In the genomic region with DNA sequence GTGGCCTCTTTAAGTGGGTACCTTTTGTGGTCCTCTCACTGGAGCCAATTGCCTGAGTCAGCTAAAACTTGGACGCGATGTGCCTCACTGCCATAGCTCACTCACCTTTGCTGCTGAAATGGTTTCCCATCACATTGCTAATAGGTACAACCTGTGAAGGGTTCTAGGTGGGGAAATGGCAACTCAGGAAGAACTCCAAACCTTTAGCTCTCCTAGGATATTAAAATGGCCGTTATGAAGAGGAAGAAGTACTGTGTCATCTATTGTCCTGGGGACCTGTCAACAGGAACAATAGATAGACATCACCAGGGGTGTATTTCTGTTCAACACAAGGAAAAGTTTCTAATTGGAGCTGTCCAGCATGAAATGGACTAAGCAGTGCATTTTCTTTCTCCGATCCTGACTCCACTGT, we compare ENCODE assay signal across 9 cellular contexts. TPM values are rescaled to one million over a fixed set of nuclear protein-coding genes. Genes with fewer than 3 reads are reported as not detected.
DNase-seq lines count a peak whose midpoint lies in the region; TF ChIP-seq lines count a peak whose summit lies in the region.
"Had no signal": no experiment of that assay in that cellular context is flagged by ENCODE, and none has a peak within 500 bp of the region (broad histone marks: within the 10 kb centered on the region; RNA-seq: fewer than 3 reads in every experiment).

No MANE protein-coding gene starts in this region.

- H3K4me1 ChIP-seq in CD8-positive, alpha-beta memory T cell (ENCODE audit: insufficient read depth, low read length), result peaks cover 39% of the 10 kb centered on the region
- H3K4me1 ChIP-seq in PC-9 (replicated peaks; ENCODE audit: insufficient read depth) (peaks cover 21% of the 10 kb centered on the region), neutrophil (ENCODE audit: control insufficient read depth in 1 of 2, insufficient read depth in 1 of 2, low read depth in 1 of 2, low read length in 1 of 2) (peaks cover 27% of the 10 kb centered on the region in 2 experiments)

- peaks cover 0 to 68% (median 7%) of the 10 kb centered on the region in 3 donors for H3K36me3 Mint-ChIP-seq in CD8-positive, alpha-beta memory T cell

- H3K27me3 Mint-ChIP-seq in CD8-positive, alpha-beta memory T cell, result peaks cover 0 to 2% of the 10 kb centered on the region in 2 donors

- H3K4me3 ChIP-seq in CD8-positive, alpha-beta memory T cell (ENCODE audit: low read length), result peak overlapping the region; percentile 86
- H3K4me3 ChIP-seq in PC-9, result peak overlapping the region; percentile 83; the same call in 1 of the 2 replicates
- peak overlapping the region; percentile 82 to 95 for H3K4me3 ChIP-seq in neutrophil (ENCODE audit: low read depth in 1 of 2, low read length in 1 of 2)

- peaks cover 16% of the 10 kb centered on the region for H3K36me3 ChIP-seq in CD8-positive, alpha-beta memory T cell (ENCODE audit: insufficient read depth, low read length)
- H3K36me3 ChIP-seq in PC-9 (ENCODE audit: low read depth), result 0 out of 2 replicates have a peak, but pooled peaks cover 8% of the 10 kb centered on the region
- peaks cover 28% of the 10 kb centered on the region for H3K36me3 ChIP-seq in neutrophil

- H3K9me2 ChIP-seq in PC-9 (ENCODE audit: insufficient read depth), result no peaks in the 10 kb centered on the region

- TSS peak; percentile 71 for BruUV-seq in PC-9 (replicated peaks; lab: Mats Ljungman, UMichigan)

- no peaks in the 10 kb centered on the region for H3K9me3 ChIP-seq in CD8-positive, alpha-beta memory T cell (ENCODE audit: low read length)
- no peaks in the 10 kb centered on the region for H3K9me3 ChIP-seq in PC-9 (ENCODE audit: insufficient read depth, low read depth)
- no peaks in the 10 kb centered on the region for H3K9me3 ChIP-seq in neutrophil

- peak overlapping the region; percentile 65 to 100 (median 98) for H3K27ac Mint-ChIP-seq in CD8-positive, alpha-beta memory T cell

- H3K27ac ChIP-seq in CD8-positive, alpha-beta memory T cell (ENCODE audit: low read depth, low read length), result peak overlapping the region; percentile 98
- H3K27ac ChIP-seq in PC-9, result no peak overlapping the region
- peak overlapping the region; percentile 94 for H3K27ac ChIP-seq in epithelial cell of prostate
- H3K27ac ChIP-seq in neutrophil, result peak overlapping the region; percentile 97

- H3K4me3 Mint-ChIP-seq in CD8-positive, alpha-beta memory T cell, result peak overlapping the region; percentile 93 to 100 (median 99)

- POLR2A ChIA-PET in CD8-positive, alpha-beta memory T cell (lab: Charles Lee), result interaction anchor here (1.2 to 3.6 kb wide), 5 partner anchors 52 to 183 kb away, joined by 3 to 34 read pairs (median 24); partner anchors contain the start of genes ZKSCAN5, ZNF394 and ZSCAN25
- POLR2A ChIA-PET in PC-9 (lab: Charles Lee; ENCODE audit: unreplicated experiment), result no interaction called here
- POLR2A ChIA-PET in GM10248 (lab: Yijun Ruan, JAX), result no interaction called here

- H3K4me2 ChIP-seq in PC-9, result peak overlapping the region; percentile 85; the same call in 1 of the 2 replicates

- intact Hi-C loops in PC-9 (cut with micrococcal nuclease; ENCODE audit: unreplicated experiment), result no loop called here

- peaks cover 45 to 75% (median 54%) of the 10 kb centered on the region in 3 donors for H3K4me1 Mint-ChIP-seq in CD8-positive, alpha-beta memory T cell

- no peaks in the 10 kb centered on the region for H4K20me1 ChIP-seq in PC-9 (ENCODE audit: insufficient read depth)

- DNase-seq in CD8-positive, alpha-beta memory T cell, result no peak
- DNase-seq in PC-9 (no peak), epithelial cell of prostate (ENCODE audit: low read depth, low spot score) (no peak), pons (ENCODE audit: low spot score) (no peak), GM10248 (ENCODE audit: extremely low spot score) (no peak), T-helper 9 cell (no peak)
- no peak for DNase-seq in stimulated activated CD4-positive, alpha-beta T cell treated with anti-CD3 and anti-CD28 coated beads, Interleukin-12 subunit alpha, Interleukin-12 subunit beta, amount 100 ng/mL, for 4 hours
- DNase-seq: NCI-H2171 had no signal

- peaks cover 0 to 1% (median 0%) of the 10 kb centered on the region in 5 donors for H3K9me3 Mint-ChIP-seq in CD8-positive, alpha-beta memory T cell

- peaks cover 18% of the 10 kb centered on the region for H3K79me2 ChIP-seq in PC-9 (ENCODE audit: low read depth)

- H3K27me3 ChIP-seq in CD8-positive, alpha-beta memory T cell (ENCODE audit: insufficient read depth, low read length, poor library complexity, severe bottlenecking), result no peaks in the 10 kb centered on the region
- H3K27me3 ChIP-seq in PC-9 (ENCODE audit: insufficient read depth, low read depth) (no peaks in the 10 kb centered on the region), neutrophil (no peaks in the 10 kb centered on the region)

- TF ChIP-seq CTCF in PC-9 (conservative IDR thresholded peaks at IDR 0.05) (no peak), neutrophil (IDR thresholded peaks at IDR 0.05) (no peak), GM10248 (IDR thresholded peaks at IDR 0.05; ENCODE audit: control extremely low read depth, extremely low read depth, low read depth, missing control alignments) (no peak)

- peaks cover 28% of the 10 kb centered on the region for H3F3A ChIP-seq in PC-9 (ENCODE audit: insufficient read depth, low read depth)

- no peak overlapping the region for H2AFZ ChIP-seq in PC-9

- CTCF ChIA-PET in CD8-positive, alpha-beta memory T cell (lab: Charles Lee), result interaction anchor here (1.0 to 2.6 kb wide), 4 partner anchors 23 to 64 kb away, joined by 3 to 7 read pairs (median 3); partner anchors contain the start of gene ZNF394
- CTCF ChIA-PET in PC-9 (lab: Charles Lee), result no interaction called here
- CTCF ChIA-PET in GM10248 (lab: Yijun Ruan, JAX), result interaction anchor here (0.8 to 1.5 kb wide), 4 partner anchors 17 to 60 kb away, joined by 3 to 4 read pairs (median 4); partner anchors contain the start of gene ZSCAN25

RNA-seq across cellular contexts. Expression of gene ZNF655, which starts 1.2 kb away (rescaled TPM):
- total RNA-seq in CD8-positive, alpha-beta memory T cell, result 10 to 100 TPM; 55.8 to 58.2 TPM
- 91.6 TPM for polyA plus RNA-seq in CD8-positive, alpha-beta memory T cell
- 75.6 and 83.0 TPM in 2 replicates for total RNA-seq in PC-9 (2021)

RNA-seq across cellular contexts. Expression of gene FAM200A, which starts 5.3 kb away (rescaled TPM):
- total RNA-seq in CD8-positive, alpha-beta memory T cell, result 1 to 10 TPM; 7.9 to 8.4 TPM
- polyA plus RNA-seq in CD8-positive, alpha-beta memory T cell, result 7.6 TPM
- 6.9 and 7.1 TPM in 2 replicates for total RNA-seq in PC-9 (2021)

RNA-seq across cellular contexts. Expression of gene TMEM225B, which starts 40.9 kb away (rescaled TPM):
- total RNA-seq in CD8-positive, alpha-beta memory T cell, result under 1 TPM; 0.55 to 0.70 TPM
- 1.5 TPM for polyA plus RNA-seq in CD8-positive, alpha-beta memory T cell
- 1.5 and 1.8 TPM in 2 replicates for total RNA-seq in PC-9 (2021)

RNA-seq across cellular contexts. Expression of gene ZKSCAN5, which starts 52.7 kb away (rescaled TPM):
- total RNA-seq in CD8-positive, alpha-beta memory T cell, result 1 to 10 TPM; 8.4 TPM
- polyA plus RNA-seq in CD8-positive, alpha-beta memory T cell, result 5.0 TPM
- 10.0 and 13.2 TPM in 2 replicates for total RNA-seq in PC-9 (2021)

RNA-seq across cellular contexts. Expression of gene ZNF394, which starts 57.1 kb away (rescaled TPM):
- 10 to 100 TPM; 34.1 to 35.0 TPM for total RNA-seq in CD8-positive, alpha-beta memory T cell
- polyA plus RNA-seq in CD8-positive, alpha-beta memory T cell, result 65.6 TPM
- total RNA-seq in PC-9 (2021), result 21.1 and 34.1 TPM in 2 replicates
